In genomic region chr6:3729603-3730344, GRCh38 we compare ENCODE assay signal across 19 cellular contexts. TPM values are rescaled to one million over a fixed set of nuclear protein-coding genes. Genes with fewer than 3 reads are reported as not detected.
A peak's percentile ranks its signal among the peaks of the same experiment; 100 is the strongest.
DNase-seq lines count a peak whose midpoint lies in the region; ATAC-seq and TF ChIP-seq lines count a peak whose summit lies in the region.
"Had no signal": no experiment of that assay in that cellular context is flagged by ENCODE, and none has a peak within 500 bp of the region (broad histone marks: within the 10 kb centered on the region; RNA-seq: fewer than 3 reads in every experiment).

No MANE protein-coding gene starts in this region.

- H3K9me3 ChIP-seq in Peyer's patch (no peaks in the 10 kb centered on the region), osteoblast (ENCODE audit: low read depth, low read length) (no peaks in the 10 kb centered on the region), tibial artery (no peaks in the 10 kb centered on the region)

- no peak overlapping the region for H2AFZ ChIP-seq in osteoblast (ENCODE audit: low read length)

- H3K79me2 ChIP-seq in osteoblast (ENCODE audit: insufficient read depth, low read length), result peaks cover 99% of the 10 kb centered on the region

- intact Hi-C loops in tibial artery (cut with DNase I; ENCODE audit: low total_unique reads), result loop anchor here (5.0 to 10.0 kb wide), 2 partner anchors 272 to 375 kb away; partner anchors contain the start of gene SLC22A23
- intact Hi-C loops in Right ventricle myocardium superior (cut with DNase I), result loop anchor here (10.0 kb wide), 1 partner anchor 605 kb away; no protein-coding TSS in a partner anchor

- ATAC-seq in Right ventricle myocardium superior (ENCODE audit: poor library complexity) (no peak), HG02610 (IDR thresholded peaks at IDR 0.05; ENCODE audit: unreplicated experiment) (no peak)
- ATAC-seq: CD8-positive, alpha-beta T cell; HCT116; HepG2 had no signal

- H3K27me3 ChIP-seq in Peyer's patch (no peaks in the 10 kb centered on the region), osteoblast (ENCODE audit: insufficient read depth, low read length) (no peaks in the 10 kb centered on the region), tibial artery (no peaks in the 10 kb centered on the region)
- H3K27me3 ChIP-seq: BLaER1 treated with 17β-estradiol and CSF1 and Interleukin-3, amounts not matched to agents 10 nM and 100 nM had no signal

- peaks cover 0 to 47% (median 0%) of the 10 kb centered on the region in 3 donors for H3K36me3 ChIP-seq in Peyer's patch
- peaks cover 94% of the 10 kb centered on the region for H3K36me3 ChIP-seq in osteoblast (ENCODE audit: insufficient read depth, low read length)
- peaks cover 10 to 75% (median 60%) of the 10 kb centered on the region in 3 donors for H3K36me3 ChIP-seq in tibial artery

- H3K4me1 ChIP-seq in Peyer's patch (no peaks in the 10 kb centered on the region), osteoblast (ENCODE audit: insufficient read depth, low read length) (peaks cover 44% of the 10 kb centered on the region), tibial artery (peaks cover 0 to 100% (median 82%) of the 10 kb centered on the region in 4 donors)

- no peak overlapping the region for H3K4me2 ChIP-seq in osteoblast (ENCODE audit: insufficient read depth, low read length)
- H3K4me2 ChIP-seq: BLaER1 treated with 17β-estradiol and CSF1 and Interleukin-3, amounts not matched to agents 10 nM and 100 nM had no signal

- H4K20me1 ChIP-seq in osteoblast (ENCODE audit: insufficient read depth, low read length), result peaks cover 98% of the 10 kb centered on the region

- no peak for TF ChIP-seq POLR2A in Peyer's patch (IDR thresholded peaks at IDR 0.05)

- TF ChIP-seq CTCF in Peyer's patch (IDR thresholded peaks at IDR 0.05), result no peak
- no peak for TF ChIP-seq CTCF in osteoblast (IDR thresholded peaks at IDR 0.05; ENCODE audit: extremely low read depth, low read depth, low read length)
- no peak for TF ChIP-seq CTCF in tibial artery (IDR thresholded peaks at IDR 0.05)

- H3K27ac ChIP-seq in Peyer's patch (no peak overlapping the region), osteoblast (ENCODE audit: low read depth, low read length) (peak overlapping the region; percentile 33), tibial artery (peak overlapping the region; percentile 34 to 75)
- H3K27ac ChIP-seq: BLaER1 treated with 17β-estradiol and CSF1 and Interleukin-3, amounts not matched to agents 10 nM and 100 nM had no signal

- H3K4me3 ChIP-seq in Peyer's patch, result no peak overlapping the region
- H3K4me3 ChIP-seq in osteoblast (ENCODE audit: insufficient read depth, low read length), result no peak overlapping the region
- H3K4me3 ChIP-seq in tibial artery, result no peak overlapping the region
- H3K4me3 ChIP-seq: BLaER1 treated with 17β-estradiol and CSF1 and Interleukin-3, amounts not matched to agents 10 nM and 100 nM had no signal

- DNase-seq in Peyer's patch (peak in 2 of 3 donors; percentile 10 to 20), dermis blood vessel endothelial cell (peak; percentile 12), osteoblast (ENCODE audit: insufficient read length, low spot score, missing footprints) (no peak), tibial artery (peak in 1 of 2 donors; percentile 37), Ammon's horn (ENCODE audit: low spot score) (no peak), Right ventricle myocardium superior (no peak), NCI-H2081 treated with DMSO at 0.1 percent for 48 hours (lab: John Stamatoyannopoulos, UW) (no peak)
- DNase-seq: 8988T; Calu3; CD8-positive, alpha-beta T cell; DMS79 treated with DMSO at 0.1 percent for 48 hours; GF-D8; GOT3; H7; HFFc6 had no signal

RNA-seq across cellular contexts. Expression of gene PXDC1, which starts 21.7 kb away (rescaled TPM):
- total RNA-seq in Peyer's patch (10 to 100 TPM; 35.5 to 69.4 (median 61.1) TPM), dermis blood vessel endothelial cell (61.5 and 135 TPM in 2 replicates), osteoblast (144 and 161 TPM in 2 replicates), Right ventricle myocardium superior (24.3 TPM)

Comparison
In these comparisons a context has a peak if more than half of its experiments do, and no peak if none do; other contexts are left out.
1. DNase-seq: peak in Peyer's patch (2 of 3) and dermis blood vessel endothelial cell (single experiment); none in osteoblast (single experiment), Ammon's horn (single experiment), Right ventricle myocardium superior (single experiment) and NCI-H2081 treated with DMSO at 0.1 percent for 48 hours (single experiment).
2. H3K27ac ChIP-seq: peak in osteoblast (single experiment) and tibial artery (2 of 2); none in Peyer's patch (0 of 4).